ENCODE assay signal across 14 cellular contexts in genomic region chr9:110112792-110113191, GRCh38.
"Had no signal": no experiment of that assay in that cellular context is flagged by ENCODE, and none has a peak within 500 bp of the region (broad histone marks: within the 10 kb centered on the region; RNA-seq: fewer than 3 reads in every experiment).

No MANE protein-coding gene starts in this region.

- H3K27ac ChIP-seq: psoas muscle, sigmoid colon had no signal

- H3K27ac Mint-ChIP-seq: nephron; T-helper 2 cell treated with Interferon-gamma antibody and Interleukin-4, amounts not matched to agents 5 μg/mL and 100 μg/mL, for 36 hours had no signal

- H3K4me3 ChIP-seq: psoas muscle, sigmoid colon had no signal

- H3K4me3 Mint-ChIP-seq: activated T-cell treated with anti-CD3 and anti-CD28 coated beads, Interleukin-2, amount 50 U/mL, for 4 hours; nephron; T-helper 2 cell treated with Interferon-gamma antibody and Interleukin-4, amounts not matched to agents 5 μg/mL and 100 μg/mL, for 36 hours had no signal

- H3K36me3 Mint-ChIP-seq: activated naive CD4-positive, alpha-beta T cell treated with anti-CD3 and anti-CD28 coated beads, Interleukin-2, amount 50 U/mL, for 72 hours had no signal

- H3K9me3 Mint-ChIP-seq: activated naive CD4-positive, alpha-beta T cell treated with anti-CD3 and anti-CD28 coated beads, Interleukin-2, amount 50 U/mL, for 72 hours; activated T-cell treated with anti-CD3 and anti-CD28 coated beads, Interleukin-2, amount 50 U/mL, for 4 hours; nephron; T-helper 2 cell treated with Interferon-gamma antibody and Interleukin-4, amounts not matched to agents 5 μg/mL and 100 μg/mL, for 36 hours had no signal

- H3K9me3 ChIP-seq: psoas muscle, sigmoid colon had no signal

- H3K36me3 ChIP-seq: sigmoid colon had no signal

- DNase-seq: activated CD4-positive, alpha-beta T cell treated with anti-CD3 and anti-CD28 coated beads for 1 hour; activated CD4-positive, alpha-beta T cell treated with anti-CD3 and anti-CD28 coated beads, Interleukin-2, amount 50 U/mL, for 48 hours; activated effector memory CD4-positive, alpha-beta T cell treated with anti-CD3 and anti-CD28 coated beads, Interleukin-2, amount 50 U/mL, for 16 hours; activated T-cell treated with anti-CD3 and anti-CD28 coated beads, Interleukin-2, amount 50 U/mL, for 4 hours; amniotic stem cell; dermis blood vessel endothelial cell; occipital lobe; psoas muscle; sigmoid colon; stimulated activated CD4-positive, alpha-beta T cell treated with anti-CD3 and anti-CD28 coated beads, Interleukin-2, amount 100 ng/mL, for 24 hours; stimulated activated naive CD8-positive, alpha-beta T cell treated with anti-CD3 and anti-CD28 coated beads, Interleukin-15, Interleukin-2, amounts not matched to agents 100 U/mL and 50 U/mL, for 24 hours had no signal

- H3K27me3 ChIP-seq: sigmoid colon had no signal
